Comparison of ENCODE assay signal across 21 cellular contexts in genomic region chr17:16358394-16358793, GRCh38. TPM values are rescaled to one million over a fixed set of nuclear protein-coding genes. Genes with fewer than 3 reads are reported as not detected.
A peak's percentile ranks its signal among the peaks of the same experiment; 100 is the strongest.
DNase-seq lines count a peak whose midpoint lies in the region; ATAC-seq, FAIRE-seq and TF ChIP-seq lines count a peak whose summit lies in the region.
"Had no signal": no experiment of that assay in that cellular context is flagged by ENCODE, and none has a peak within 500 bp of the region (broad histone marks: within the 10 kb centered on the region; RNA-seq: fewer than 3 reads in every experiment).

No MANE protein-coding gene starts in this region.

- POLR2A ChIA-PET in HEK293 (lab: Yijun Ruan, JAX) (no interaction called here), K562 (lab: Yijun Ruan, JAX) (no interaction called here)
- POLR2A ChIA-PET in activated CD4-positive, alpha-beta memory T cell treated with anti-CD3 and anti-CD28 coated beads for 36 hours (lab: Charles Lee) = no interaction called here

- H3K4me3 Mint-ChIP-seq in activated CD4-positive, alpha-beta memory T cell treated with anti-CD3 and anti-CD28 coated beads for 36 hours = no peak overlapping the region
- H3K4me3 Mint-ChIP-seq: B cell; CD4-positive, alpha-beta T cell; CD8-positive, alpha-beta T cell had no signal

- ATAC-seq in K562 = no peak
- ATAC-seq: CD8-positive, alpha-beta T cell had no signal

- H3K36me3 ChIP-seq in HEK293 (ENCODE audit: control insufficient read depth in 2 of 2, insufficient read depth in 1 of 2, low read length in 2 of 2) (no peaks in the 10 kb centered on the region), K562 (ENCODE audit: control insufficient read depth, insufficient read depth, low read length) (no peaks in the 10 kb centered on the region)
- H3K36me3 ChIP-seq: BLaER1 treated with 17β-estradiol and CSF1 and Interleukin-3, amounts not matched to agents 10 nM and 100 nM had no signal

- peaks cover 12% of the 10 kb centered on the region for H3K4me1 Mint-ChIP-seq in activated CD4-positive, alpha-beta memory T cell treated with anti-CD3 and anti-CD28 coated beads for 36 hours (ENCODE audit: low read depth)

- no peak for FAIRE-seq in K562 (lab: Jason Lieb, UNC)
- FAIRE-seq: A204.1, D721Med, G401.6, GM12891, GM19239 had no signal

- no peaks in the 10 kb centered on the region for H4K20me1 ChIP-seq in K562 (replicated peaks; ENCODE audit: control insufficient read depth, insufficient read depth, low read length)

- TF ChIP-seq CTCF in HEK293 (tag by site-specific recombination; IDR thresholded peaks at IDR 0.05) (no peak), K562 (IDR thresholded peaks at IDR 0.05 in 2 of 3, conservative IDR thresholded peaks at IDR 0.05 in 1 of 3; ENCODE audit: insufficient read depth in 2 of 3, low read depth in 1 of 3, low read length in 3 of 3) (no peak)

- no peak for TF ChIP-seq RAD21 in K562 (CRISPR knock-in tag; conservative IDR thresholded peaks at IDR 0.05 in 1 of 2, IDR thresholded peaks at IDR 0.05 in 1 of 2)

- no peaks in the 10 kb centered on the region for H3K9me1 ChIP-seq in K562 (ENCODE audit: control insufficient read depth, insufficient read depth, low read length)

- BruUV-seq in K562 (replicated peaks; lab: Mats Ljungman, UMichigan) = no TSS peak

- no peak for TF ChIP-seq EP300 in K562 (IDR thresholded peaks at IDR 0.05; ENCODE audit: low read length)

- no peak overlapping the region for H3K4me3 ChIP-seq in HEK293 (ENCODE audit: low read depth, low read length)
- no peak overlapping the region for H3K4me3 ChIP-seq in K562
- H3K4me3 ChIP-seq: BLaER1 treated with 17β-estradiol and CSF1 and Interleukin-3, amounts not matched to agents 10 nM and 100 nM had no signal

- CTCF ChIA-PET in HEK293 (lab: Yijun Ruan, JAX) (interaction anchor here (0.6 kb wide), 1 partner anchor 38 kb away, joined by 4 read pairs; no protein-coding TSS in a partner anchor), K562 (lab: Yijun Ruan, JAX; ENCODE audit: low intra/inter-chr PET ratio) (no interaction called here)
- CTCF ChIA-PET in activated CD4-positive, alpha-beta memory T cell treated with anti-CD3 and anti-CD28 coated beads for 36 hours (lab: Charles Lee) = interaction anchor here (0.6 kb wide), 1 partner anchor 529 kb away, joined by 3 read pairs; no protein-coding TSS in a partner anchor

- H3K4me1 ChIP-seq in HEK293 (ENCODE audit: control insufficient read depth, insufficient read depth, low read length) (peaks cover 3% of the 10 kb centered on the region; the same call in 1 of the 2 replicates), K562 (replicated peaks in 1 of 2; ENCODE audit: control insufficient read depth in 2 of 2, insufficient read depth in 2 of 2, low read length in 2 of 2) (peaks cover 0 to 4% of the 10 kb centered on the region in 2 experiments; a peak in 3 of 5 replicates)
- H3K4me1 ChIP-seq: BLaER1 treated with 17β-estradiol and CSF1 and Interleukin-3, amounts not matched to agents 10 nM and 100 nM; Caco-2 had no signal

- H3K9me3 Mint-ChIP-seq in activated CD4-positive, alpha-beta memory T cell treated with anti-CD3 and anti-CD28 coated beads for 36 hours = no peaks in the 10 kb centered on the region
- H3K9me3 Mint-ChIP-seq: CD4-positive, alpha-beta T cell; CD8-positive, alpha-beta T cell had no signal

- no peak for TF ChIP-seq POLR2A in K562 (conservative IDR thresholded peaks at IDR 0.05)

- H3K27ac Mint-ChIP-seq in activated CD4-positive, alpha-beta memory T cell treated with anti-CD3 and anti-CD28 coated beads for 36 hours = no peak overlapping the region
- H3K27ac Mint-ChIP-seq: B cell; CD4-positive, alpha-beta T cell; CD8-positive, alpha-beta T cell had no signal

- no peaks in the 10 kb centered on the region for H3K79me2 ChIP-seq in K562 (ENCODE audit: control insufficient read depth, insufficient read depth, low read length)

- H3K27ac ChIP-seq in HEK293 (ENCODE audit: extremely low read depth, low read depth, low read length) = no peak overlapping the region
- no peak overlapping the region for H3K27ac ChIP-seq in K562 (ENCODE audit: extremely low read depth, low read depth, low read length)
- H3K27ac ChIP-seq: BLaER1 treated with 17β-estradiol and CSF1 and Interleukin-3, amounts not matched to agents 10 nM and 100 nM; C4-2B had no signal

- H3K4me2 ChIP-seq in K562 (ENCODE audit: insufficient read depth, low read length) = no peak overlapping the region
- H3K4me2 ChIP-seq: BLaER1 treated with 17β-estradiol and CSF1 and Interleukin-3, amounts not matched to agents 10 nM and 100 nM had no signal

- 0 out of 2 replicates have a peak overlapping the region, but pooled peaks have one; percentile 16 for H2AFZ ChIP-seq in K562 (ENCODE audit: low read depth, low read length)

- H3K9me3 ChIP-seq in HEK293 (ENCODE audit: control insufficient read depth, insufficient read depth, low read depth, low read length) = no peaks in the 10 kb centered on the region
- no peaks in the 10 kb centered on the region for H3K9me3 ChIP-seq in K562 (replicated peaks; ENCODE audit: control insufficient read depth, insufficient read depth, low read depth, low read length)
- H3K9me3 ChIP-seq: Caco-2 had no signal

- in situ Hi-C loops in K562 (cut with MboI) = no loop called here

- H3K36me3 Mint-ChIP-seq in activated CD4-positive, alpha-beta memory T cell treated with anti-CD3 and anti-CD28 coated beads for 36 hours = no peaks in the 10 kb centered on the region
- H3K36me3 Mint-ChIP-seq: CD8-positive, alpha-beta T cell had no signal

- DNase-seq in K562 (ENCODE audit: extremely low read depth in 1 of 4, low spot score in 3 of 4) (no peak), NCI-H82 treated with DMSO at 0.1 percent for 48 hours (lab: John Stamatoyannopoulos, UW; ENCODE audit: unreplicated experiment) (no peak), NCI-H2107 treated with DMSO at 0.1 percent for 48 hours (lab: John Stamatoyannopoulos, UW; ENCODE audit: unreplicated experiment) (no peak)
- DNase-seq in activated CD4-positive, alpha-beta memory T cell treated with anti-CD3 and anti-CD28 coated beads for 36 hours = no peak
- DNase-seq: 8988T; AML-193; Caco-2; Calu3; CD4-positive, alpha-beta T cell; CD8-positive, alpha-beta T cell; DMS79 treated with DMSO at 0.1 percent for 48 hours; GF-D8 had no signal

- no peaks in the 10 kb centered on the region for H3K27me3 Mint-ChIP-seq in activated CD4-positive, alpha-beta memory T cell treated with anti-CD3 and anti-CD28 coated beads for 36 hours
- H3K27me3 Mint-ChIP-seq: B cell; CD4-positive, alpha-beta T cell had no signal

- intact Hi-C loops in K562 (cut with micrococcal nuclease) = no loop called here
- intact Hi-C loops in activated CD4-positive, alpha-beta memory T cell treated with anti-CD3 and anti-CD28 coated beads for 36 hours (cut with micrococcal nuclease) = no loop called here

- H3K9ac ChIP-seq in K562 (ENCODE audit: insufficient read depth in 1 of 2, low read depth in 2 of 2, low read length in 2 of 2) = no peak overlapping the region
- H3K9ac ChIP-seq: BLaER1 treated with 17β-estradiol and CSF1 and Interleukin-3, amounts not matched to agents 10 nM and 100 nM had no signal

- no peaks in the 10 kb centered on the region for H3K27me3 ChIP-seq in K562 (ENCODE audit: control insufficient read depth in 2 of 2, insufficient read depth in 2 of 2, low read length in 2 of 2)

RNA-seq across cellular contexts. Expression of gene CENPV, which starts 5.1 kb away (rescaled TPM):
- total RNA-seq in K562 (2011; cell fraction: chromatin; rRNA removed; ENCODE audit: low replicate concordance) = 56.5 and 86.7 TPM in 2 replicates
- total RNA-seq in K562 (2011; cell fraction: nucleolus; rRNA removed) = 65.5 and 66.5 TPM in 2 replicates
- 76.8 and 103 TPM in 2 replicates for total RNA-seq in K562 (2011; cell fraction: nucleoplasm; rRNA removed)
- total RNA-seq in K562 (2014; rRNA removed) (90.9 and 131 TPM in 2 replicates), K562 (2014; rRNA removed; fragmentation: Illumina TruSeq; extraction: Trizol) (89.6 and 95.5 TPM in 2 replicates), K562 (2015; rRNA removed; fragmentation: Illumina TruSeq; extraction: Trizol) (67.4 and 75.0 TPM in 2 replicates), K562 (2021) (86.1 and 89.1 TPM in 2 replicates)
- polyA plus RNA-seq in K562 (2011; rRNA removed) (112 and 128 TPM in 2 replicates), K562 (2014; fragmentation: Illumina TruSeq; extraction: Trizol) (89.3 and 96.6 TPM in 2 replicates), K562 (2014; fragmentation: Nextera tagmentation; extraction: Ambion mirVana) (10 to 100 TPM; 17.8 to 25.8 TPM), K562 (2014; rRNA removed) (91.8 and 100 TPM in 2 replicates)
- polyA plus RNA-seq in K562 (2011; cell fraction: cytosol; rRNA removed) = 115 and 125 TPM in 2 replicates
- polyA plus RNA-seq in K562 (2011; cell fraction: nucleus; rRNA removed) = 114 and 127 TPM in 2 replicates
- 64.4 and 69.3 TPM in 2 replicates for polyA plus RNA-seq in K562 (2012)
- polyA minus RNA-seq in K562 (2011; rRNA and poly(A)+ RNA removed) = 53.0 and 61.8 TPM in 2 replicates
- polyA minus RNA-seq in K562 (2011; cell fraction: cytosol; rRNA and poly(A)+ RNA removed) = 24.5 and 25.6 TPM in 2 replicates
- 17.9 and 22.4 TPM in 2 replicates for polyA minus RNA-seq in K562 (2011; cell fraction: nucleus; rRNA and poly(A)+ RNA removed)
- 10 to 100 TPM; 43.0 to 44.2 TPM for total RNA-seq in activated CD4-positive, alpha-beta memory T cell treated with anti-CD3 and anti-CD28 coated beads for 36 hours

RNA-seq across cellular contexts. Expression of gene UBB, which starts 22.5 kb away (rescaled TPM):
- 132 and 247 TPM in 2 replicates for total RNA-seq in K562 (2011; cell fraction: chromatin; rRNA removed; ENCODE audit: low replicate concordance)
- total RNA-seq in K562 (2011; cell fraction: nucleolus; rRNA removed) = 377 and 399 TPM in 2 replicates
- 354 and 382 TPM in 2 replicates for total RNA-seq in K562 (2011; cell fraction: nucleoplasm; rRNA removed)
- total RNA-seq in K562 (2014; rRNA removed) (2,054 and 2,801 TPM in 2 replicates), K562 (2014; rRNA removed; fragmentation: Illumina TruSeq; extraction: Trizol) (1,199 and 1,477 TPM in 2 replicates), K562 (2015; rRNA removed; fragmentation: Illumina TruSeq; extraction: Trizol) (1,630 and 1,692 TPM in 2 replicates), K562 (2021) (1,581 and 1,675 TPM in 2 replicates)
- polyA plus RNA-seq in K562 (2011; rRNA removed) (1,069 and 1,272 TPM in 2 replicates), K562 (2014; fragmentation: Illumina TruSeq; extraction: Trizol) (1,681 and 1,922 TPM in 2 replicates), K562 (2014; fragmentation: Nextera tagmentation; extraction: Ambion mirVana) (1,000 to 10,000 TPM; 3,942 to 4,143 TPM), K562 (2014; rRNA removed) (1,696 and 2,000 TPM in 2 replicates)
- polyA plus RNA-seq in K562 (2011; cell fraction: cytosol; rRNA removed) = 1,564 and 2,005 TPM in 2 replicates
- polyA plus RNA-seq in K562 (2011; cell fraction: nucleus; rRNA removed) = 726 and 879 TPM in 2 replicates
- 2,693 and 3,124 TPM in 2 replicates for polyA plus RNA-seq in K562 (2012)
- polyA minus RNA-seq in K562 (2011; rRNA and poly(A)+ RNA removed) = 966 and 1,497 TPM in 2 replicates
- polyA minus RNA-seq in K562 (2011; cell fraction: cytosol; rRNA and poly(A)+ RNA removed) = 625 and 785 TPM in 2 replicates
- polyA minus RNA-seq in K562 (2011; cell fraction: nucleus; rRNA and poly(A)+ RNA removed) = 116 and 251 TPM in 2 replicates
- total RNA-seq in activated CD4-positive, alpha-beta memory T cell treated with anti-CD3 and anti-CD28 coated beads for 36 hours = 1,000 to 10,000 TPM; 1,695 to 1,771 TPM

RNA-seq across cellular contexts. Expression of gene TRPV2, which starts 57.0 kb away (rescaled TPM):
- total RNA-seq in K562 (2011; cell fraction: chromatin; rRNA removed; ENCODE audit: low replicate concordance) = 66.3 and 211 TPM in 2 replicates
- 185 and 234 TPM in 2 replicates for total RNA-seq in K562 (2011; cell fraction: nucleolus; rRNA removed)
- total RNA-seq in K562 (2011; cell fraction: nucleoplasm; rRNA removed) = 108 and 114 TPM in 2 replicates
- 43.5 and 51.6 TPM in 2 replicates for total RNA-seq in K562 (2014; rRNA removed)
- 24.1 and 30.3 TPM in 2 replicates for total RNA-seq in K562 (2014; rRNA removed; fragmentation: Illumina TruSeq; extraction: Trizol)
- 28.6 and 31.9 TPM in 2 replicates for total RNA-seq in K562 (2015; rRNA removed; fragmentation: Illumina TruSeq; extraction: Trizol)
- 93.6 and 97.5 TPM in 2 replicates for total RNA-seq in K562 (2021)
- 37.5 and 60.1 TPM in 2 replicates for polyA plus RNA-seq in K562 (2011; rRNA removed)
- polyA plus RNA-seq in K562 (2011; cell fraction: cytosol; rRNA removed) = 43.3 and 57.1 TPM in 2 replicates
- polyA plus RNA-seq in K562 (2011; cell fraction: nucleus; rRNA removed) = 61.7 and 85.4 TPM in 2 replicates
- polyA plus RNA-seq in K562 (2012) = 83.6 and 173 TPM in 2 replicates
- 29.6 and 39.7 TPM in 2 replicates for polyA plus RNA-seq in K562 (2014; fragmentation: Illumina TruSeq; extraction: Trizol)
- 10 to 100 TPM in 1 of 2 experiments, 1 to 10 TPM in 1; 10.0 to 15.6 TPM for polyA plus RNA-seq in K562 (2014; fragmentation: Nextera tagmentation; extraction: Ambion mirVana)
- 33.7 and 42.0 TPM in 2 replicates for polyA plus RNA-seq in K562 (2014; rRNA removed)
- polyA minus RNA-seq in K562 (2011; rRNA and poly(A)+ RNA removed) = 43.0 and 43.3 TPM in 2 replicates
- polyA minus RNA-seq in K562 (2011; cell fraction: cytosol; rRNA and poly(A)+ RNA removed) = 86.4 and 94.1 TPM in 2 replicates
- 27.1 and 30.0 TPM in 2 replicates for polyA minus RNA-seq in K562 (2011; cell fraction: nucleus; rRNA and poly(A)+ RNA removed)
- total RNA-seq in activated CD4-positive, alpha-beta memory T cell treated with anti-CD3 and anti-CD28 coated beads for 36 hours = 10 to 100 TPM; 46.0 to 50.6 TPM
